Comparison of ENCODE assay signal across 1 cellular context in the genomic region with DNA sequence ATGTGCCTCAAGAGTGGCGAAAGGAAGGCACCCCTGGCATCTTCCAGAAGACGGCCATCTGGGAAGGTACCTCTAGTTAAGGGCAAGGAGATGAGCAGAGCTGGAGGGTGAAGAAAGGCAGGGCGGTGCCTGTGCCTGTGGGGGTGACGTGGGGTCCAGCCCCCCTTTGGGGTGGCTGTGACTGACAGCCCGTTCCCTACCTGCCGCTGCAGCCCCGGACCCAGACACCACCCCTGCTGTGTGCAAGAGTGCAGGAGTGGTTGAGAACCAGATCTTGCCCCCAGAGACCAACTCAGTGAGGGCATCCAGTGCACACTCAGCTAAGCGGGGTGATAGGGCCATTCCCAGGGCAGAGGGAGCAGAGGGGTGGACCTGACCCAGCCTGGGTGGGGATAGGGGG.
TF ChIP-seq lines count a peak whose summit lies in the region.

No MANE protein-coding gene starts in this region.

TF ChIP-seq in IMR-90, 13 proteins besides CTCF, POLR2A, EP300 and RAD21:
- TF ChIP-seq FOS (IDR thresholded peaks at IDR 0.05; ENCODE audit: low read depth, low read length): no peak
